In genomic region chr20:1840865-1841553, GRCh38 we compare ENCODE assay signal across 1 cellular context.
TF ChIP-seq lines count a peak whose summit lies in the region.

No MANE protein-coding gene starts in this region.

TF ChIP-seq in H1, 55 proteins besides CTCF, POLR2A, EP300 and RAD21:
- no peak for TF ChIP-seq PHF8 (conservative IDR thresholded peaks at IDR 0.05; ENCODE audit: low read depth, low read length)
- no peak for TF ChIP-seq TAF7 (optimal IDR thresholded peaks at IDR 0.05; ENCODE audit: borderline replicate concordance, low read depth, low read length)
- TF ChIP-seq SP2 (IDR thresholded peaks at IDR 0.05; ENCODE audit: low read length) = no peak
- no peak for TF ChIP-seq FOSL1 (IDR thresholded peaks at IDR 0.05; ENCODE audit: insufficient read depth, low read depth, low read length)
- no peak for TF ChIP-seq MAX (IDR thresholded peaks at IDR 0.05)
- TF ChIP-seq KDM5A (IDR thresholded peaks at IDR 0.05; ENCODE audit: low read length) = no peak
- TF ChIP-seq SIN3A (conservative IDR thresholded peaks at IDR 0.05 in 1 of 2, IDR thresholded peaks at IDR 0.05 in 1 of 2; ENCODE audit: low read depth in 1 of 2, low read length in 2 of 2) = no peak
- no peak for TF ChIP-seq RXRA (IDR thresholded peaks at IDR 0.05; ENCODE audit: insufficient read depth, low read depth, low read length)
- no peak for TF ChIP-seq NANOG (IDR thresholded peaks at IDR 0.05; ENCODE audit: insufficient read depth, low read depth, low read length, poor library complexity, severe bottlenecking)
- TF ChIP-seq RNF2 (IDR thresholded peaks at IDR 0.05; ENCODE audit: borderline replicate concordance, low read depth, low read length, missing control alignments, poor library complexity, severe bottlenecking) = no peak
- no peak for TF ChIP-seq BACH1 (IDR thresholded peaks at IDR 0.05; ENCODE audit: low read length)
- TF ChIP-seq TBP (IDR thresholded peaks at IDR 0.05; ENCODE audit: low read depth, low read length) = no peak
- TF ChIP-seq JUND (IDR thresholded peaks at IDR 0.05; ENCODE audit: low read length) = no peak
- no peak for TF ChIP-seq CBX8 (IDR thresholded peaks at IDR 0.05; ENCODE audit: borderline replicate concordance, low read depth, low read length)
- TF ChIP-seq TAF1 (IDR thresholded peaks at IDR 0.05; ENCODE audit: low read depth, low read length) = no peak
- TF ChIP-seq KDM1A (IDR thresholded peaks at IDR 0.05; ENCODE audit: borderline replicate concordance, low read length) = no peak
- no peak for TF ChIP-seq HDAC2 (IDR thresholded peaks at IDR 0.05; ENCODE audit: borderline replicate concordance in 1 of 2, low read depth in 2 of 2, low read length in 2 of 2)
- no peak for TF ChIP-seq CEBPB (IDR thresholded peaks at IDR 0.05; ENCODE audit: low read depth, low read length)
- no peak for TF ChIP-seq CHD2 (IDR thresholded peaks at IDR 0.05; ENCODE audit: low read length)
- TF ChIP-seq E2F6 (IDR thresholded peaks at IDR 0.05) = no peak
